13 cellular contexts compared by ENCODE assay signal in genomic region chr17:49373115-49373514, GRCh38. TPM values are rescaled to one million over a fixed set of nuclear protein-coding genes. Genes with fewer than 3 reads are reported as not detected.
A peak's percentile ranks its signal among the peaks of the same experiment; 100 is the strongest.
DNase-seq lines count a peak whose midpoint lies in the region; ATAC-seq and TF ChIP-seq lines count a peak whose summit lies in the region.
"Had no signal": no experiment of that assay in that cellular context is flagged by ENCODE, and none has a peak within 500 bp of the region (broad histone marks: within the 10 kb centered on the region; RNA-seq: fewer than 3 reads in every experiment).

No MANE protein-coding gene starts in this region.

- CTCF ChIA-PET in WTC11 (lab: Charles Lee), result interaction anchor here (1.0 to 1.1 kb wide), 2 partner anchors 23 to 43 kb away, joined by 4 to 5 read pairs; no protein-coding TSS in a partner anchor

- H3K4me1 Mint-ChIP-seq in IgD-negative memory B cell, result peaks cover 26 to 48% (median 42%) of the 10 kb centered on the region in 3 donors
- peaks cover 60% of the 10 kb centered on the region for H3K4me1 Mint-ChIP-seq in WTC11
- H3K4me1 Mint-ChIP-seq in stimulated activated naive B cell treated with anti-CD40 and anti-IgM and Interleukin-4, amounts not matched to agents 10 μg/mL and 1 μg/mL and 100 μg/mL, for 72 hours, result peaks cover 27 to 62% of the 10 kb centered on the region in 2 donors

- no peak for TF ChIP-seq CTCF in WTC11 (IDR thresholded peaks at IDR 0.05)

- DNase-seq in WTC11 (ENCODE audit: low spot score) (no peak), mesenteric fat pad (ENCODE audit: low spot score) (peak; percentile 41), HT-29 (ENCODE audit: low spot score) (no peak), iPS-NIHi7 (ENCODE audit: extremely low spot score) (no peak), NCI-H1694 treated with DMSO at 0.1 percent for 48 hours (lab: John Stamatoyannopoulos, UW) (no peak)
- DNase-seq in stimulated activated naive B cell treated with anti-CD40 and anti-IgM and Interleukin-4, amounts not matched to agents 10 μg/mL and 1 μg/mL and 100 μg/mL, for 72 hours, result no peak
- no peak for DNase-seq in activated T-cell treated with anti-CD3 and anti-CD28 coated beads, Interleukin-2, amount 50 U/mL, for 48 hours
- DNase-seq: ACHN; CD4-positive, alpha-beta T cell; H9; IMR-90; KBM-7 had no signal

- H3K27me3 Mint-ChIP-seq in IgD-negative memory B cell (no peaks in the 10 kb centered on the region), WTC11 (ENCODE audit: low read depth) (no peaks in the 10 kb centered on the region)
- H3K27me3 Mint-ChIP-seq in stimulated activated naive B cell treated with anti-CD40 and anti-IgM and Interleukin-4, amounts not matched to agents 10 μg/mL and 1 μg/mL and 100 μg/mL, for 72 hours, result no peaks in the 10 kb centered on the region
- H3K27me3 Mint-ChIP-seq: CD4-positive, alpha-beta T cell had no signal

- ATAC-seq in WTC11, result no peak
- ATAC-seq in stimulated activated naive B cell treated with anti-CD40 and anti-IgM and Interleukin-4, amounts not matched to agents 10 μg/mL and 1 μg/mL and 100 μg/mL, for 72 hours (replicated peaks), result no peak

- H3K36me3 Mint-ChIP-seq in IgD-negative memory B cell, result peaks cover 9% of the 10 kb centered on the region
- H3K36me3 Mint-ChIP-seq in WTC11, result no peaks in the 10 kb centered on the region
- no peaks in the 10 kb centered on the region for H3K36me3 Mint-ChIP-seq in stimulated activated naive B cell treated with anti-CD40 and anti-IgM and Interleukin-4, amounts not matched to agents 10 μg/mL and 1 μg/mL and 100 μg/mL, for 72 hours

- POLR2A ChIA-PET in WTC11 (lab: Charles Lee), result interaction anchor here (0.6 kb wide), 2 partner anchors 24 to 36 kb away, joined by 3 to 4 read pairs; no protein-coding TSS in a partner anchor

- H3K27ac Mint-ChIP-seq in IgD-negative memory B cell (peak overlapping the region in 2 of 3 donors; percentile 39 to 78), WTC11 (peak overlapping the region; percentile 74; the same call in 1 of the 2 replicates)
- peak overlapping the region; percentile 79 for H3K27ac Mint-ChIP-seq in stimulated activated naive B cell treated with anti-CD40 and anti-IgM and Interleukin-4, amounts not matched to agents 10 μg/mL and 1 μg/mL and 100 μg/mL, for 72 hours
- H3K27ac Mint-ChIP-seq: CD4-positive, alpha-beta T cell had no signal

- peak overlapping the region in 3 of 4 donors; percentile 66 to 79 (median 75) for H3K4me3 Mint-ChIP-seq in IgD-negative memory B cell
- H3K4me3 Mint-ChIP-seq in WTC11, result no peak overlapping the region
- no peak overlapping the region for H3K4me3 Mint-ChIP-seq in stimulated activated naive B cell treated with anti-CD40 and anti-IgM and Interleukin-4, amounts not matched to agents 10 μg/mL and 1 μg/mL and 100 μg/mL, for 72 hours
- H3K4me3 Mint-ChIP-seq: CD4-positive, alpha-beta T cell had no signal

- H3K9me3 Mint-ChIP-seq in IgD-negative memory B cell (no peaks in the 10 kb centered on the region), WTC11 (no peaks in the 10 kb centered on the region)
- no peaks in the 10 kb centered on the region for H3K9me3 Mint-ChIP-seq in stimulated activated naive B cell treated with anti-CD40 and anti-IgM and Interleukin-4, amounts not matched to agents 10 μg/mL and 1 μg/mL and 100 μg/mL, for 72 hours
- H3K9me3 Mint-ChIP-seq: CD4-positive, alpha-beta T cell; H9 had no signal

TF ChIP-seq in WTC11, 78 proteins besides CTCF, POLR2A, EP300 and RAD21:
- TF ChIP-seq MYBL2 (CRISPR knock-in tag; IDR thresholded peaks at IDR 0.05) (no peak), ELF4 (CRISPR knock-in tag; IDR thresholded peaks at IDR 0.05; ENCODE audit: low read depth) (no peak), ZMAT4 (CRISPR knock-in tag; IDR thresholded peaks at IDR 0.05) (no peak)

RNA-seq across cellular contexts. Expression of gene ZNF652, which starts 11.1 kb away (rescaled TPM):
- 29.3 TPM for polyA plus RNA-seq in IgD-negative memory B cell
- 40.8 to 46.0 TPM (median 44.2 TPM) in 3 replicates for total RNA-seq in WTC11 (2021)
- 41.8 TPM for total RNA-seq in mesenteric fat pad
- 11.3 and 13.0 TPM in 2 replicates for total RNA-seq in HT-29 (2014; rRNA removed; shearing (Covaris generic))

RNA-seq across cellular contexts. Expression of gene PHB1, which starts 41.6 kb away (rescaled TPM):
- polyA plus RNA-seq in IgD-negative memory B cell, result 132 TPM
- total RNA-seq in WTC11 (2021) (350 to 375 TPM (median 362 TPM) in 3 replicates), mesenteric fat pad (158 TPM)
- total RNA-seq in HT-29 (2014; rRNA removed; shearing (Covaris generic)), result 421 and 434 TPM in 2 replicates

Comparison
In these comparisons a context has a peak if more than half of its experiments do, and no peak if none do; other contexts are left out.
1. H3K4me3 Mint-ChIP-seq: peak in IgD-negative memory B cell (3 of 4); none in WTC11 (single experiment) and stimulated activated naive B cell treated with anti-CD40 and anti-IgM and Interleukin-4, amounts not matched to agents 10 μg/mL and 1 μg/mL and 100 μg/mL, for 72 hours (0 of 2).
2. Peak in every context shown above with its lines, with median percentiles within 50 percentile points of each other: H3K27ac Mint-ChIP-seq.